25 cellular contexts compared by ENCODE assay signal in genomic region chr13:100559886-100560285, GRCh38.
"Had no signal": no experiment of that assay in that cellular context is flagged by ENCODE, and none has a peak within 500 bp of the region (broad histone marks: within the 10 kb centered on the region; RNA-seq: fewer than 3 reads in every experiment).

No MANE protein-coding gene starts in this region.

- H3K9me3 ChIP-seq: left lung, lower lobe of right lung, right atrium auricular region, stomach, thoracic aorta had no signal

- H3K27ac Mint-ChIP-seq: activated CD4-positive, alpha-beta memory T cell treated with anti-CD3 and anti-CD28 coated beads, Interleukin-2, amount 10 ng/mL, durations not matched to agents 7 days and 5 days; activated CD4-positive, alpha-beta T cell treated with anti-CD3 and anti-CD28 coated beads, Interleukin-2, amount 10 ng/mL, durations not matched to agents 7 days and 5 days; activated naive CD4-positive, alpha-beta T cell treated with anti-CD3 and anti-CD28 coated beads, Interleukin-2, amount 50 U/mL, for 24 hours; activated naive CD8-positive, alpha-beta T cell treated with anti-CD3 and anti-CD28 coated beads, Interleukin-2, amount 50 U/mL, for 24 hours; activated T-helper 2 cell treated with anti-CD3 and anti-CD28 coated beads, Interferon-gamma antibody, Interleukin-2, Interleukin-4, amounts not matched to agents 10 μg/mL and 5 μg/mL and 100 μg/mL, durations not matched to agents 14 hours and 24 hours and 36 hours; effector memory CD8-positive, alpha-beta T cell; naive thymus-derived CD8-positive, alpha-beta T cell; stimulated activated naive B cell treated with anti-CD40 and anti-IgM and Interleukin-4, amounts not matched to agents 10 μg/mL and 1 μg/mL and 100 μg/mL, for 72 hours had no signal

- H3K27me3 ChIP-seq: left lung, right atrium auricular region, stomach had no signal

- H3K9me3 Mint-ChIP-seq: activated CD4-positive, alpha-beta memory T cell treated with anti-CD3 and anti-CD28 coated beads, Interleukin-2, amount 10 ng/mL, durations not matched to agents 7 days and 5 days; activated CD4-positive, alpha-beta T cell treated with anti-CD3 and anti-CD28 coated beads, Interleukin-2, amount 10 ng/mL, durations not matched to agents 7 days and 5 days; activated naive CD4-positive, alpha-beta T cell treated with anti-CD3 and anti-CD28 coated beads, Interleukin-2, amount 50 U/mL, for 24 hours; activated naive CD8-positive, alpha-beta T cell treated with anti-CD3 and anti-CD28 coated beads, Interleukin-2, amount 50 U/mL, for 24 hours; activated T-helper 2 cell treated with anti-CD3 and anti-CD28 coated beads, Interferon-gamma antibody, Interleukin-2, Interleukin-4, amounts not matched to agents 10 μg/mL and 5 μg/mL and 100 μg/mL, durations not matched to agents 14 hours and 24 hours and 36 hours; effector memory CD8-positive, alpha-beta T cell; naive thymus-derived CD8-positive, alpha-beta T cell; stimulated activated naive B cell treated with anti-CD40 and anti-IgM and Interleukin-4, amounts not matched to agents 10 μg/mL and 1 μg/mL and 100 μg/mL, for 72 hours had no signal

- H3K27me3 Mint-ChIP-seq: activated CD4-positive, alpha-beta memory T cell treated with anti-CD3 and anti-CD28 coated beads, Interleukin-2, amount 10 ng/mL, durations not matched to agents 7 days and 5 days; activated CD4-positive, alpha-beta T cell treated with anti-CD3 and anti-CD28 coated beads, Interleukin-2, amount 10 ng/mL, durations not matched to agents 7 days and 5 days; activated naive CD4-positive, alpha-beta T cell treated with anti-CD3 and anti-CD28 coated beads, Interleukin-2, amount 50 U/mL, for 24 hours; activated naive CD8-positive, alpha-beta T cell treated with anti-CD3 and anti-CD28 coated beads, Interleukin-2, amount 50 U/mL, for 24 hours; effector memory CD8-positive, alpha-beta T cell; naive thymus-derived CD8-positive, alpha-beta T cell; stimulated activated naive B cell treated with anti-CD40 and anti-IgM and Interleukin-4, amounts not matched to agents 10 μg/mL and 1 μg/mL and 100 μg/mL, for 72 hours had no signal

- H3K4me1 Mint-ChIP-seq: activated CD4-positive, alpha-beta memory T cell treated with anti-CD3 and anti-CD28 coated beads, Interleukin-2, amount 10 ng/mL, durations not matched to agents 7 days and 5 days; activated CD4-positive, alpha-beta T cell treated with anti-CD3 and anti-CD28 coated beads, Interleukin-2, amount 10 ng/mL, durations not matched to agents 7 days and 5 days; activated naive CD4-positive, alpha-beta T cell treated with anti-CD3 and anti-CD28 coated beads, Interleukin-2, amount 50 U/mL, for 24 hours; activated naive CD8-positive, alpha-beta T cell treated with anti-CD3 and anti-CD28 coated beads, Interleukin-2, amount 50 U/mL, for 24 hours; stimulated activated naive B cell treated with anti-CD40 and anti-IgM and Interleukin-4, amounts not matched to agents 10 μg/mL and 1 μg/mL and 100 μg/mL, for 72 hours had no signal

- DNase-seq: activated CD4-positive, alpha-beta memory T cell treated with anti-CD3 and anti-CD28 coated beads, Interleukin-2, amount 10 ng/mL, durations not matched to agents 7 days and 5 days; activated CD4-positive, alpha-beta T cell treated with anti-CD3 and anti-CD28 coated beads, Interleukin-2, amount 10 ng/mL, durations not matched to agents 7 days and 5 days; activated naive CD8-positive, alpha-beta T cell treated with anti-CD3 and anti-CD28 coated beads, Interleukin-2, amount 50 U/mL, for 24 hours; activated T-cell treated with anti-CD3 and anti-CD28 coated beads, Interleukin-2, amount 50 U/mL, for 48 hours; effector memory CD8-positive, alpha-beta T cell; foreskin melanocyte; kidney glomerular epithelial cell; left lung; lower lobe of right lung; mesenchymal stem cell; naive thymus-derived CD8-positive, alpha-beta T cell; stimulated activated CD4-positive, alpha-beta T cell treated with anti-CD3 and anti-CD28 coated beads, Interleukin-15, amount 100 ng/mL, for 24 hours; stimulated activated CD4-positive, alpha-beta T cell treated with anti-CD3 and anti-CD28 coated beads, Interleukin-2, amount 100 ng/mL, for 24 hours; stimulated activated naive B cell treated with anti-CD40 and anti-IgM and Interleukin-4, amounts not matched to agents 10 μg/mL and 1 μg/mL and 100 μg/mL, for 72 hours; stomach; T-helper 9 cell; trophoblast cell had no signal

- H3K4me1 ChIP-seq: left lung, lower lobe of right lung, right atrium auricular region, stomach had no signal

- H3K36me3 ChIP-seq: left lung, lower lobe of right lung, right atrium auricular region, stomach, thoracic aorta had no signal

- H3K4me3 Mint-ChIP-seq: activated CD4-positive, alpha-beta memory T cell treated with anti-CD3 and anti-CD28 coated beads, Interleukin-2, amount 10 ng/mL, durations not matched to agents 7 days and 5 days; activated CD4-positive, alpha-beta T cell treated with anti-CD3 and anti-CD28 coated beads, Interleukin-2, amount 10 ng/mL, durations not matched to agents 7 days and 5 days; activated naive CD4-positive, alpha-beta T cell treated with anti-CD3 and anti-CD28 coated beads, Interleukin-2, amount 50 U/mL, for 24 hours; activated naive CD8-positive, alpha-beta T cell treated with anti-CD3 and anti-CD28 coated beads, Interleukin-2, amount 50 U/mL, for 24 hours; effector memory CD8-positive, alpha-beta T cell; naive thymus-derived CD8-positive, alpha-beta T cell; neural crest cell; stimulated activated naive B cell treated with anti-CD40 and anti-IgM and Interleukin-4, amounts not matched to agents 10 μg/mL and 1 μg/mL and 100 μg/mL, for 72 hours had no signal

- ATAC-seq: activated CD4-positive, CD25-positive, alpha-beta regulatory T cell treated with anti-CD3 and anti-CD28 coated beads, Interleukin-2, amount 50 U/mL, for 24 hours; activated naive CD8-positive, alpha-beta T cell treated with anti-CD3 and anti-CD28 coated beads, Interleukin-2, amount 50 U/mL, for 24 hours; effector memory CD8-positive, alpha-beta T cell; left lung; lower lobe of right lung; naive thymus-derived CD8-positive, alpha-beta T cell; stimulated activated naive B cell treated with anti-CD40 and anti-IgM and Interleukin-4, amounts not matched to agents 10 μg/mL and 1 μg/mL and 100 μg/mL, for 72 hours had no signal

- H3K4me3 ChIP-seq: coronary artery, left lung, lower lobe of right lung, right atrium auricular region, stomach, thoracic aorta had no signal

- H3K27ac ChIP-seq: coronary artery, left lung, lower lobe of right lung, right atrium auricular region, stomach, thoracic aorta, VCaP had no signal
